14 cellular contexts compared by ENCODE assay signal in genomic region chr10:59336632-59337031, GRCh38. TPM values are rescaled to one million over a fixed set of nuclear protein-coding genes. Genes with fewer than 3 reads are reported as not detected.
A peak's percentile ranks its signal among the peaks of the same experiment; 100 is the strongest.
DNase-seq lines count a peak whose midpoint lies in the region; ATAC-seq and TF ChIP-seq lines count a peak whose summit lies in the region.
"Had no signal": no experiment of that assay in that cellular context is flagged by ENCODE, and none has a peak within 500 bp of the region (broad histone marks: within the 10 kb centered on the region; RNA-seq: fewer than 3 reads in every experiment).

No MANE protein-coding gene starts in this region.

- H3K27ac ChIP-seq in brain microvascular endothelial cell: no peak overlapping the region
- H3K27ac ChIP-seq in right cardiac atrium (ENCODE audit: low read length): no peak overlapping the region
- peak overlapping the region; percentile 65 to 95 (median 76) for H3K27ac ChIP-seq in gastrocnemius medialis
- no peak overlapping the region for H3K27ac ChIP-seq in H9 (ENCODE audit: insufficient read length, low read depth, low read length)

- H3K56ac ChIP-seq in H9 (ENCODE audit: insufficient read length, low read depth, low read length): no peak overlapping the region

- DNase-seq in AG08396 (ENCODE audit: low spot score): peak; percentile 31
- DNase-seq in brain microvascular endothelial cell: peak; percentile 19
- DNase-seq in right cardiac atrium: no peak
- DNase-seq in gastrocnemius medialis: no peak
- no peak for DNase-seq in LoVo (ENCODE audit: low spot score)
- no peak for DNase-seq in HUDEP-2 (lab: John Stamatoyannopoulos, UW; ENCODE audit: unreplicated experiment in 76 of 76)
- DNase-seq in H9: no peak
- DNase-seq: AML-193; NCI-H2029 treated with DMSO at 0.1 percent for 48 hours; Peyer's patch; stimulated activated CD4-positive, alpha-beta T cell treated with anti-CD3 and anti-CD28 coated beads, Interleukin-12 subunit alpha, Interleukin-12 subunit beta, amount 100 ng/mL, for 4 hours; stimulated activated naive CD4-positive, alpha-beta T cell treated with Interleukin-2 at 50 U/mL for 16 hours had no signal

- ATAC-seq in right cardiac atrium (peak; percentile 72 to 81), gastrocnemius medialis (peak; percentile 43 to 53), HG03520 (IDR thresholded peaks at IDR 0.05; ENCODE audit: unreplicated experiment) (no peak)

- H3K36me3 ChIP-seq in brain microvascular endothelial cell (replicated peaks) (no peaks in the 10 kb centered on the region), gastrocnemius medialis (no peaks in the 10 kb centered on the region)
- H3K36me3 ChIP-seq: Peyer's patch had no signal

- no peak overlapping the region for H3K4me2 ChIP-seq in H9 (ENCODE audit: insufficient read depth, insufficient read length, low read length)

- TF ChIP-seq POLR2A in gastrocnemius medialis (IDR thresholded peaks at IDR 0.05): no peak

- no peak overlapping the region for H2AK5ac ChIP-seq in H9 (ENCODE audit: insufficient read length, low read length)

- no peak overlapping the region for H3K9ac ChIP-seq in H9 (ENCODE audit: extremely low read depth, insufficient read length, low read length)

- no peak overlapping the region for H3K23ac ChIP-seq in H9 (ENCODE audit: insufficient read length, low read depth, low read length)

- no peak overlapping the region for H2BK120ac ChIP-seq in H9 (ENCODE audit: low read depth, low read length, poor library complexity, severe bottlenecking)

- WGBS in right cardiac atrium: 9% methylated on average over 2 of the region's 2 CpGs
- no CpG with 5 or more reads among the region's 2 CpGs for WGBS in H9 (ENCODE audit: extremely low coverage, insufficient read length, low lambda C conversion rate)

- no peaks in the 10 kb centered on the region for H4K20me1 ChIP-seq in H9 (ENCODE audit: control insufficient read depth, insufficient read depth, insufficient read length)

- H3K27me3 Mint-ChIP-seq in H9 (ENCODE audit: low read depth): peaks cover 60% of the 10 kb centered on the region

- H3K14ac ChIP-seq in H9 (ENCODE audit: insufficient read depth, low read length): no peak overlapping the region

- no peak overlapping the region for H3K18ac ChIP-seq in H9 (ENCODE audit: insufficient read length, low read depth, low read length)

- peaks cover 7% of the 10 kb centered on the region for H3K4me1 ChIP-seq in right cardiac atrium (ENCODE audit: control insufficient read depth, insufficient read depth, low read length)
- H3K4me1 ChIP-seq in gastrocnemius medialis: peaks cover 36 to 73% of the 10 kb centered on the region in 2 donors
- no peaks in the 10 kb centered on the region for H3K4me1 ChIP-seq in H9 (ENCODE audit: insufficient read depth, low read length)
- H3K4me1 ChIP-seq: Peyer's patch had no signal

- H3K79me2 ChIP-seq in H9 (ENCODE audit: insufficient read depth, low read length): no peaks in the 10 kb centered on the region

- H3K27ac Mint-ChIP-seq in H9: no peak overlapping the region

- H4K91ac ChIP-seq in H9 (ENCODE audit: insufficient read length, low read depth, low read length): no peak overlapping the region

- H3T11ph ChIP-seq in H9 (ENCODE audit: low read length): no peak overlapping the region

- H3K27me3 ChIP-seq in brain microvascular endothelial cell (replicated peaks) (no peaks in the 10 kb centered on the region), right cardiac atrium (ENCODE audit: control insufficient read depth, insufficient read depth) (no peaks in the 10 kb centered on the region), gastrocnemius medialis (no peaks in the 10 kb centered on the region), H9 (ENCODE audit: insufficient read depth, low read length) (peaks cover 12% of the 10 kb centered on the region; the same call in 1 of the 2 replicates)
- H3K27me3 ChIP-seq: Peyer's patch had no signal

- no peaks in the 10 kb centered on the region for H3K9me3 ChIP-seq in right cardiac atrium (ENCODE audit: control insufficient read depth, low read length)
- no peaks in the 10 kb centered on the region for H3K9me3 ChIP-seq in gastrocnemius medialis
- H3K9me3 ChIP-seq in H9 (ENCODE audit: control insufficient read depth, low read depth, low read length): no peaks in the 10 kb centered on the region
- H3K9me3 ChIP-seq: Peyer's patch had no signal

- no peak overlapping the region for H2AFZ ChIP-seq in H9 (ENCODE audit: low read length)

- H3K4me3 Mint-ChIP-seq in H9: no peak overlapping the region

- intact Hi-C loops in right cardiac atrium (cut with DNase I) (no loop called here), gastrocnemius medialis (cut with DNase I; ENCODE audit: low total_unique reads) (no loop called here)

- no peaks in the 10 kb centered on the region for H3K23me2 ChIP-seq in H9 (ENCODE audit: insufficient read length, low read depth, low read length, poor library complexity, severe bottlenecking)

- no peak for TF ChIP-seq CTCF in brain microvascular endothelial cell (IDR thresholded peaks at IDR 0.05; ENCODE audit: low read depth, low read length, missing control alignments)
- TF ChIP-seq CTCF in gastrocnemius medialis (IDR thresholded peaks at IDR 0.05 in 4 of 5, conservative IDR thresholded peaks at IDR 0.05 in 1 of 5): no peak
- no peak for TF ChIP-seq CTCF in H9 (conservative IDR thresholded peaks at IDR 0.05)

- H3K4me3 ChIP-seq in brain microvascular endothelial cell (ENCODE audit: low read depth, low read length): no peak overlapping the region
- H3K4me3 ChIP-seq in right cardiac atrium (ENCODE audit: low read length): no peak overlapping the region
- H3K4me3 ChIP-seq in gastrocnemius medialis: no peak overlapping the region
- H3K4me3 ChIP-seq: Peyer's patch had no signal

- H3K79me1 ChIP-seq in H9 (ENCODE audit: insufficient read depth, low read depth, low read length, poor library complexity, severe bottlenecking): no peaks in the 10 kb centered on the region

- no peak overlapping the region for H4K8ac ChIP-seq in H9 (replicated peaks; ENCODE audit: insufficient read length, low read depth, low read length)

- H3K9me3 Mint-ChIP-seq in H9: peaks cover 0 to 3% of the 10 kb centered on the region in 2 experiments; a peak in 1 of 5 replicates

- no peaks in the 10 kb centered on the region for H3K36me3 Mint-ChIP-seq in H9 (ENCODE audit: insufficient read depth in 1 of 3, low read depth in 3 of 3)

- H2BK5ac ChIP-seq in H9 (ENCODE audit: insufficient read length, low read length): no peak overlapping the region

- H2BK15ac ChIP-seq in H9 (ENCODE audit: low read depth, low read length): no peak overlapping the region

- in situ Hi-C loops in brain microvascular endothelial cell (cut with HindIII; ENCODE audit: low pct_ligation_motif_present, low sequenced_read_pairs): no loop called here
- in situ Hi-C loops in gastrocnemius medialis (cut with MboI; ENCODE audit: low sequenced_read_pairs in 4 of 4): no loop called here

- no peak overlapping the region for H2BK20ac ChIP-seq in H9 (ENCODE audit: low read depth, low read length, poor library complexity, severe bottlenecking)

- H4K5ac ChIP-seq in H9 (ENCODE audit: insufficient read length, low read depth, low read length): no peak overlapping the region

- no peak overlapping the region for H2BK12ac ChIP-seq in H9 (ENCODE audit: insufficient read length, low read depth, low read length)

- H3K4me1 Mint-ChIP-seq in H9: peaks cover 0 to 12% of the 10 kb centered on the region in 2 experiments; a peak in 1 of 4 replicates

- no peak overlapping the region for H3K4ac ChIP-seq in H9 (ENCODE audit: low read depth, low read length)

RNA-seq across cellular contexts. Expression of gene FAM13C, which starts 25.7 kb away (rescaled TPM):
- total RNA-seq in right cardiac atrium: 1 to 10 TPM; 3.2 to 6.8 (median 5.9) TPM
- polyA plus RNA-seq in right cardiac atrium: 3.4 TPM
- total RNA-seq in gastrocnemius medialis: 100 to 1,000 TPM in 1 of 4 donors, 10 to 100 TPM in 2, 1 to 10 TPM in 1; 6.0 to 125 (median 17.6) TPM
- 0.31 and 0.39 TPM in 2 replicates for total RNA-seq in H9 (2021)
- total RNA-seq: HT-29 had no signal

Comparison
In these comparisons a context has a peak if more than half of its experiments do, and no peak if none do; other contexts are left out.
1. DNase-seq: peak in AG08396 (single experiment) and brain microvascular endothelial cell (single experiment); none in right cardiac atrium (0 of 3), gastrocnemius medialis (0 of 2), LoVo (single experiment), HUDEP-2 (0 of 76) and H9 (single experiment).
2. H3K27ac ChIP-seq: peak in gastrocnemius medialis (4 of 4); none in brain microvascular endothelial cell (single experiment), right cardiac atrium (single experiment) and H9 (single experiment).